20 cellular contexts compared by ENCODE assay signal in the genomic region with DNA sequence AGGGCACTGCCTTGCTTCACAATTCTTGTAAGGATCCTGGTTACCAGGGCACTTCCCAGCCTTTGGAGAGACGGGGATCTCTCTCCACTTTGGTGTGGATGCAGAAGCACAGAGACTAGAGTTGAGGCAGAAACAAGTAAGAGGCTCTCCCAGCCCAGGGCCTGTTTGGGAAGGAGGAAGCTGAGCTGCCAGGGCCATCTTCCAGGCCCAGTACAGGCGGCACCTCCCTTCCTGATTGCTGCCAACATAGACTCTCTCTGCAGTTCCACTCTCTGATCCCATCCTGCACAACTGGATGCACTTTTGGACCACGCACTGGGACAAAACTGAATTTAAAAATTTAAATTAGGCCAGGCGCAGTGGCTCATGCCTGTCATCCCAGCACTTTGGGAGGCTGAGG. TPM values are rescaled to one million over a fixed set of nuclear protein-coding genes. Genes with fewer than 3 reads are reported as not detected.
DNase-seq lines count a peak whose midpoint lies in the region; ATAC-seq and TF ChIP-seq lines count a peak whose summit lies in the region.
"Had no signal": no experiment of that assay in that cellular context is flagged by ENCODE, and none has a peak within 500 bp of the region (broad histone marks: within the 10 kb centered on the region; RNA-seq: fewer than 3 reads in every experiment).

No MANE protein-coding gene starts in this region.

- no peak for DNase-seq in coronary artery (ENCODE audit: low spot score)
- DNase-seq in left lung = no peak
- DNase-seq in testis = no peak
- no peak for DNase-seq in stimulated activated CD4-positive, alpha-beta T cell treated with anti-CD3 and anti-CD28 coated beads, Interleukin-12 subunit alpha, Interleukin-12 subunit beta, amount 100 ng/mL, for 4 hours
- DNase-seq in lower leg skin (ENCODE audit: low spot score in 2 of 2) = no peak
- no peak for DNase-seq in islet precursor cell
- DNase-seq: activated CD4-positive, alpha-beta memory T cell treated with anti-CD3 and anti-CD28 coated beads for 36 hours; activated naive CD4-positive, alpha-beta T cell treated with anti-CD3 and anti-CD28 coated beads, Interleukin-2, amount 50 U/mL, for 16 hours; colonic mucosa; COR-L47; mammary epithelial cell; naive thymus-derived CD4-positive, alpha-beta T cell; NCI-H1105 treated with DMSO at 0.1 percent for 48 hours; NCI-H2107; NCI-H524 treated with DMSO at 0.1 percent for 48 hours; SIG-M5; T-helper 1 cell; WERI-Rb-1 had no signal

- TF ChIP-seq POLR2A in testis (IDR thresholded peaks at IDR 0.05) (no peak), lower leg skin (IDR thresholded peaks at IDR 0.05) (no peak)

- intact Hi-C loops in left lung (cut with DNase I) = no loop called here
- intact Hi-C loops in testis (cut with DNase I; ENCODE audit: low total_unique reads) = no loop called here
- intact Hi-C loops in lower leg skin (cut with DNase I; ENCODE audit: low total_unique reads) = no loop called here

- ATAC-seq in left lung = peak; percentile 47
- ATAC-seq: naive thymus-derived CD4-positive, alpha-beta T cell had no signal

- H3K4me1 ChIP-seq in left lung = peaks cover 0 to 64% of the 10 kb centered on the region in 2 donors
- peaks cover 8% of the 10 kb centered on the region for H3K4me1 ChIP-seq in testis
- H3K4me1 ChIP-seq: colonic mucosa had no signal

- 83 to 84% methylated on average over 4 of the region's 4 CpGs for WGBS in testis, 2 donors
- WGBS in lower leg skin, 2 donors = 48 to 66% methylated on average over 4 of the region's 4 CpGs

- TF ChIP-seq CTCF in coronary artery (IDR thresholded peaks at IDR 0.05) (no peak), left lung (IDR thresholded peaks at IDR 0.05) (no peak), testis (IDR thresholded peaks at IDR 0.05) (no peak), lower leg skin (IDR thresholded peaks at IDR 0.05) (no peak)

- no peaks in the 10 kb centered on the region for H3K36me3 ChIP-seq in KOPT-K1 (ENCODE audit: insufficient read depth, low read length)
- H3K36me3 ChIP-seq in left lung = no peaks in the 10 kb centered on the region
- no peaks in the 10 kb centered on the region for H3K36me3 ChIP-seq in testis (ENCODE audit: low read depth, missing control alignments)
- H3K36me3 ChIP-seq: colonic mucosa, WERI-Rb-1 had no signal

- H3K4me3 ChIP-seq in coronary artery = no peak overlapping the region
- H3K4me3 ChIP-seq in left lung = no peak overlapping the region
- H3K4me3 ChIP-seq in testis = no peak overlapping the region
- H3K4me3 ChIP-seq in lower leg skin (ENCODE audit: low read depth, poor library complexity, severe bottlenecking) = no peak overlapping the region
- H3K4me3 ChIP-seq: colonic mucosa had no signal

- H3K27ac ChIP-seq in KOPT-K1 (ENCODE audit: low read depth, low read length, poor library complexity, severe bottlenecking) (peak overlapping the region; percentile 100), coronary artery (peak overlapping the region; percentile 20 to 77), left lung (peak overlapping the region in 1 of 2 donors; percentile 88), testis (peak overlapping the region; percentile 37 to 83)
- H3K27ac ChIP-seq: colonic mucosa, KMS-11, WERI-Rb-1 had no signal

- H3K27me3 ChIP-seq in left lung = no peaks in the 10 kb centered on the region
- H3K27me3 ChIP-seq in testis = no peaks in the 10 kb centered on the region
- H3K27me3 ChIP-seq: colonic mucosa had no signal

- H3K9me3 ChIP-seq in KOPT-K1 (ENCODE audit: insufficient read depth, low read length, poor library complexity, severe bottlenecking) = no peaks in the 10 kb centered on the region
- H3K9me3 ChIP-seq in left lung = no peaks in the 10 kb centered on the region
- no peaks in the 10 kb centered on the region for H3K9me3 ChIP-seq in testis
- H3K9me3 ChIP-seq: colonic mucosa had no signal

RNA-seq across cellular contexts. Expression of gene NRROS, which starts 16.1 kb away (rescaled TPM):
- 10 to 100 TPM; 12.3 to 21.8 TPM for total RNA-seq in left lung
- 1 to 10 TPM; 2.8 to 3.2 TPM for total RNA-seq in testis
- polyA plus RNA-seq in testis (ENCODE audit: insufficient read depth, low read depth, low replicate concordance) = 5.5 TPM
- total RNA-seq in lower leg skin = 1 to 10 TPM; 1.8 to 3.1 (median 2.4) TPM

RNA-seq across cellular contexts. Expression of gene FBXO45, which starts 54.9 kb away (rescaled TPM):
- 10 to 100 TPM in 1 of 2 donors, 1 to 10 TPM in 1; 8.2 to 10.0 TPM for total RNA-seq in left lung
- 10 to 100 TPM; 11.0 to 16.4 TPM for total RNA-seq in testis
- 20.4 TPM for polyA plus RNA-seq in testis (ENCODE audit: insufficient read depth, low read depth, low replicate concordance)
- total RNA-seq in lower leg skin = 10 to 100 TPM; 16.1 to 33.7 (median 28.0) TPM

RNA-seq across cellular contexts. Expression of gene WDR53, which starts 55.0 kb away (rescaled TPM):
- 10 to 100 TPM; 10.2 to 10.7 TPM for total RNA-seq in left lung
- total RNA-seq in testis = 10 to 100 TPM; 25.8 to 38.6 TPM
- polyA plus RNA-seq in testis (ENCODE audit: insufficient read depth, low read depth, low replicate concordance) = 140 TPM
- total RNA-seq in lower leg skin = 10 to 100 TPM in 3 of 4 donors, 1 to 10 TPM in 1; 4.5 to 16.6 (median 12.2) TPM
